In genomic region chr7:129741743-129742213, GRCh38 we compare ENCODE assay signal across 8 cellular contexts.
DNase-seq lines count a peak whose midpoint lies in the region; ATAC-seq, FAIRE-seq and TF ChIP-seq lines count a peak whose summit lies in the region.

No MANE protein-coding gene starts in this region.

- H3K36me3 ChIP-seq in ectodermal cell (ENCODE audit: control insufficient read depth, insufficient read depth, low read length): peaks cover 4% of the 10 kb centered on the region

- H3K4me2 ChIP-seq in A549: no peak overlapping the region

- POLR2A ChIA-PET in A549 (lab: Yijun Ruan, JAX): no interaction called here

- no peak for ATAC-seq in A549
- ATAC-seq in HG03159 (IDR thresholded peaks at IDR 0.05; ENCODE audit: unreplicated experiment): no peak
- ATAC-seq in HG02678 (IDR thresholded peaks at IDR 0.05; ENCODE audit: unreplicated experiment): no peak
- ATAC-seq in stimulated activated naive CD8-positive, alpha-beta T cell treated with anti-CD3 and anti-CD28 coated beads, Interleukin-15, amount 100 ng/mL, for 72 hours: no peak
- ATAC-seq in HG03196 (IDR thresholded peaks at IDR 0.05; ENCODE audit: unreplicated experiment): no peak

- TF ChIP-seq CTCF in A549 (IDR thresholded peaks at IDR 0.05) (no peak), LNCaP clone FGC (IDR thresholded peaks at IDR 0.05; ENCODE audit: control insufficient read depth, extremely low read depth, insufficient read depth) (no peak)

- CTCF ChIA-PET in A549 (lab: Yijun Ruan, JAX): no interaction called here

- TF ChIP-seq POLR2A in A549 (IDR thresholded peaks at IDR 0.05; ENCODE audit: low read length): no peak

- H3K9me3 ChIP-seq in A549 (no peaks in the 10 kb centered on the region), ectodermal cell (ENCODE audit: control insufficient read depth, low read length) (no peaks in the 10 kb centered on the region)

- no peaks in the 10 kb centered on the region for H3K27me3 Mint-ChIP-seq in stimulated activated naive CD8-positive, alpha-beta T cell treated with anti-CD3 and anti-CD28 coated beads, Interleukin-15, amount 100 ng/mL, for 72 hours

- no peak for FAIRE-seq in A549 (lab: Jason Lieb, UNC)

- DNase-seq in A549 (ENCODE audit: low read depth in 1 of 2, low spot score in 1 of 2) (no peak), LNCaP clone FGC (ENCODE audit: low read depth) (peak; percentile 65), NCI-H345 (lab: John Stamatoyannopoulos, UW) (peak; percentile 91)
- no peak for DNase-seq in stimulated activated naive CD8-positive, alpha-beta T cell treated with anti-CD3 and anti-CD28 coated beads, Interleukin-15, amount 100 ng/mL, for 72 hours

- no peaks in the 10 kb centered on the region for H3K9me3 Mint-ChIP-seq in stimulated activated naive CD8-positive, alpha-beta T cell treated with anti-CD3 and anti-CD28 coated beads, Interleukin-15, amount 100 ng/mL, for 72 hours

- no peak for TF ChIP-seq EP300 in A549 (IDR thresholded peaks at IDR 0.05)

- no peak for TF ChIP-seq RAD21 in A549 (conservative IDR thresholded peaks at IDR 0.05 in 1 of 2, IDR thresholded peaks at IDR 0.05 in 1 of 2)

- no peak overlapping the region for H3K27ac Mint-ChIP-seq in stimulated activated naive CD8-positive, alpha-beta T cell treated with anti-CD3 and anti-CD28 coated beads, Interleukin-15, amount 100 ng/mL, for 72 hours

- H3K27ac ChIP-seq in A549 (no peak overlapping the region), ectodermal cell (ENCODE audit: insufficient read depth, low read depth, low read length, poor library complexity, severe bottlenecking) (peak overlapping the region; percentile 57)

- H3K4me3 ChIP-seq in A549 (no peak overlapping the region), LNCaP clone FGC (ENCODE audit: low read depth, low read length) (no peak overlapping the region), ectodermal cell (ENCODE audit: insufficient read depth, low read depth, low read length) (no peak overlapping the region)

- H3K4me1 Mint-ChIP-seq in stimulated activated naive CD8-positive, alpha-beta T cell treated with anti-CD3 and anti-CD28 coated beads, Interleukin-15, amount 100 ng/mL, for 72 hours: peaks cover 11% of the 10 kb centered on the region

- no peaks in the 10 kb centered on the region for H3K27me3 ChIP-seq in ectodermal cell (ENCODE audit: control insufficient read depth, insufficient read depth, low read length, poor library complexity, severe bottlenecking)

- H3K4me1 ChIP-seq in A549: no peaks in the 10 kb centered on the region
- peaks cover 20% of the 10 kb centered on the region for H3K4me1 ChIP-seq in ectodermal cell (ENCODE audit: control insufficient read depth, insufficient read depth, low read length)

- 68% methylated on average over 2 of the region's 2 CpGs for WGBS in A549 (ENCODE audit: missing lambda C conversion rate)
- WGBS in ectodermal cell, 2 experiments: 68 to 78% methylated on average over 2 of the region's 2 CpGs

- H3K4me3 Mint-ChIP-seq in stimulated activated naive CD8-positive, alpha-beta T cell treated with anti-CD3 and anti-CD28 coated beads, Interleukin-15, amount 100 ng/mL, for 72 hours: no peak overlapping the region

TF ChIP-seq in A549, 52 proteins besides CTCF, POLR2A, EP300 and RAD21:
- TF ChIP-seq CBX8 (IDR thresholded peaks at IDR 0.05) (no peak), RARB (CRISPR knock-in tag; IDR thresholded peaks at IDR 0.05) (no peak), FOSL2 (IDR thresholded peaks at IDR 0.05) (no peak), FOSL2 (CRISPR knock-in tag; IDR thresholded peaks at IDR 0.05) (no peak), MAFK (IDR thresholded peaks at IDR 0.05; ENCODE audit: partially characterized antibody) (peak; percentile 95), CHD2 (IDR thresholded peaks at IDR 0.05; ENCODE audit: low read length, partially characterized antibody) (no peak), RCOR1 (IDR thresholded peaks at IDR 0.05; ENCODE audit: low read depth, low read length) (no peak)

Comparison
In these comparisons a context has a peak if more than half of its experiments do, and no peak if none do; other contexts are left out.
1. DNase-seq: peak in LNCaP clone FGC (single experiment) and NCI-H345 (single experiment); none in A549 (0 of 2) and stimulated activated naive CD8-positive, alpha-beta T cell treated with anti-CD3 and anti-CD28 coated beads, Interleukin-15, amount 100 ng/mL, for 72 hours (0 of 2).